1 cellular context compared by ENCODE assay signal in genomic region chr20:64050261-64051032, GRCh38.
TF ChIP-seq lines count a peak whose summit lies in the region.

No MANE protein-coding gene starts in this region.

TF ChIP-seq in HepG2, 621 proteins besides CTCF, POLR2A, EP300 and RAD21 (continued from another document and continues in another):
- TF ChIP-seq, protein P1, sequence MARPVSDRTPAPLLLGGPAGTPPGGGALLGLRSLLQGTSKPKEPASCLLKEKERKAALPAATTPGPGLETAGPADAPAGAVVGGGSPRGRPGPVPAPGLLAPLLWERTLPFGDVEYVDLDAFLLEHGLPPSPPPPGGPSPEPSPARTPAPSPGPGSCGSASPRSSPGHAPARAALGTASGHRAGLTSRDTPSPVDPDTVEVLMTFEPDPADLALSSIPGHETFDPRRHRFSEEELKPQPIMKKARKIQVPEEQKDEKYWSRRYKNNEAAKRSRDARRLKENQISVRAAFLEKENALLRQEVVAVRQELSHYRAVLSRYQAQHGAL (CRISPR knock-in tag; IDR thresholded peaks at IDR 0.05; ENCODE audit: not compliant biosample characterization): peak; percentile 87
- TF ChIP-seq ZSCAN20 (CRISPR knock-in tag; IDR thresholded peaks at IDR 0.05; ENCODE audit: borderline replicate concordance) (peak; percentile 88), ZC3H13 (CRISPR knock-in tag; IDR thresholded peaks at IDR 0.05) (peak; percentile 64), ZNF124 (CRISPR knock-in tag; IDR thresholded peaks at IDR 0.05) (no peak), HNRNPLL (IDR thresholded peaks at IDR 0.05; ENCODE audit: low read depth, low read length, poor library complexity, severe bottlenecking) (peak; percentile 55), ZNF839 (CRISPR knock-in tag; IDR thresholded peaks at IDR 0.05; ENCODE audit: borderline replicate concordance) (peak; percentile 36; the same call in 1 of the 2 replicates), MED1 (CRISPR knock-in tag; IDR thresholded peaks at IDR 0.05) (peak; percentile 85), ZNF879 (CRISPR knock-in tag; IDR thresholded peaks at IDR 0.05) (no peak), SSRP1 (CRISPR knock-in tag; IDR thresholded peaks at IDR 0.05) (peak; percentile 84), KLF11 (CRISPR knock-in tag; IDR thresholded peaks at IDR 0.05) (peak; percentile 84; the same call in 1 of the 2 replicates), ZNF496 (CRISPR knock-in tag; IDR thresholded peaks at IDR 0.05; ENCODE audit: insufficient replicate concordance) (no peak), PHF8 (CRISPR knock-in tag; IDR thresholded peaks at IDR 0.05) (peak; percentile 47), CBFB (CRISPR knock-in tag; IDR thresholded peaks at IDR 0.05) (peak; percentile 33; the same call in 1 of the 2 replicates), SMARCE1 (IDR thresholded peaks at IDR 0.05; ENCODE audit: borderline replicate concordance) (no peak), PHB2 (IDR thresholded peaks at IDR 0.05; ENCODE audit: partially characterized antibody) (no peak), ZNF337 (CRISPR knock-in tag; IDR thresholded peaks at IDR 0.05; ENCODE audit: borderline replicate concordance, low read depth) (peak; percentile 7; the same call in 1 of the 2 replicates), ZNF737 (CRISPR knock-in tag; IDR thresholded peaks at IDR 0.05; ENCODE audit: borderline replicate concordance) (no peak), ZSCAN9 (CRISPR knock-in tag; IDR thresholded peaks at IDR 0.05; ENCODE audit: borderline replicate concordance) (peak; percentile 75; the same call in 1 of the 2 replicates), ZNF501 (CRISPR knock-in tag; IDR thresholded peaks at IDR 0.05) (peak; percentile 90)
- TF ChIP-seq, protein P2, sequence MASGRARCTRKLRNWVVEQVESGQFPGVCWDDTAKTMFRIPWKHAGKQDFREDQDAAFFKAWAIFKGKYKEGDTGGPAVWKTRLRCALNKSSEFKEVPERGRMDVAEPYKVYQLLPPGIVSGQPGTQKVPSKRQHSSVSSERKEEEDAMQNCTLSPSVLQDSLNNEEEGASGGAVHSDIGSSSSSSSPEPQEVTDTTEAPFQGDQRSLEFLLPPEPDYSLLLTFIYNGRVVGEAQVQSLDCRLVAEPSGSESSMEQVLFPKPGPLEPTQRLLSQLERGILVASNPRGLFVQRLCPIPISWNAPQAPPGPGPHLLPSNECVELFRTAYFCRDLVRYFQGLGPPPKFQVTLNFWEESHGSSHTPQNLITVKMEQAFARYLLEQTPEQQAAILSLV (CRISPR knock-in tag; IDR thresholded peaks at IDR 0.05; ENCODE audit: borderline replicate concordance): peak; percentile 68; the same call in 1 of the 2 replicates
- TF ChIP-seq, protein P3, sequence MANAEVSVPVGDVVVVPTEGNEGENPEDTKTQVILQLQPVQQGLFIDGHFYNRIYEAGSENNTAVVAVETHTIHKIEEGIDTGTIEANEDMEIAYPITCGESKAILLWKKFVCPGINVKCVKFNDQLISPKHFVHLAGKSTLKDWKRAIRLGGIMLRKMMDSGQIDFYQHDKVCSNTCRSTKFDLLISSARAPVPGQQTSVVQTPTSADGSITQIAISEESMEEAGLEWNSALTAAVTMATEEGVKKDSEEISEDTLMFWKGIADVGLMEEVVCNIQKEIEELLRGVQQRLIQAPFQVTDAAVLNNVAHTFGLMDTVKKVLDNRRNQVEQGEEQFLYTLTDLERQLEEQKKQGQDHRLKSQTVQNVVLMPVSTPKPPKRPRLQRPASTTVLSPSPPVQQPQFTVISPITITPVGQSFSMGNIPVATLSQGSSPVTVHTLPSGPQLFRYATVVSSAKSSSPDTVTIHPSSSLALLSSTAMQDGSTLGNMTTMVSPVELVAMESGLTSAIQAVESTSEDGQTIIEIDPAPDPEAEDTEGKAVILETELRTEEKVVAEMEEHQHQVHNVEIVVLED (CRISPR knock-in tag; IDR thresholded peaks at IDR 0.05; ENCODE audit: borderline replicate concordance): no peak; the same call in 1 of the 2 replicates
- TF ChIP-seq, protein P4, sequence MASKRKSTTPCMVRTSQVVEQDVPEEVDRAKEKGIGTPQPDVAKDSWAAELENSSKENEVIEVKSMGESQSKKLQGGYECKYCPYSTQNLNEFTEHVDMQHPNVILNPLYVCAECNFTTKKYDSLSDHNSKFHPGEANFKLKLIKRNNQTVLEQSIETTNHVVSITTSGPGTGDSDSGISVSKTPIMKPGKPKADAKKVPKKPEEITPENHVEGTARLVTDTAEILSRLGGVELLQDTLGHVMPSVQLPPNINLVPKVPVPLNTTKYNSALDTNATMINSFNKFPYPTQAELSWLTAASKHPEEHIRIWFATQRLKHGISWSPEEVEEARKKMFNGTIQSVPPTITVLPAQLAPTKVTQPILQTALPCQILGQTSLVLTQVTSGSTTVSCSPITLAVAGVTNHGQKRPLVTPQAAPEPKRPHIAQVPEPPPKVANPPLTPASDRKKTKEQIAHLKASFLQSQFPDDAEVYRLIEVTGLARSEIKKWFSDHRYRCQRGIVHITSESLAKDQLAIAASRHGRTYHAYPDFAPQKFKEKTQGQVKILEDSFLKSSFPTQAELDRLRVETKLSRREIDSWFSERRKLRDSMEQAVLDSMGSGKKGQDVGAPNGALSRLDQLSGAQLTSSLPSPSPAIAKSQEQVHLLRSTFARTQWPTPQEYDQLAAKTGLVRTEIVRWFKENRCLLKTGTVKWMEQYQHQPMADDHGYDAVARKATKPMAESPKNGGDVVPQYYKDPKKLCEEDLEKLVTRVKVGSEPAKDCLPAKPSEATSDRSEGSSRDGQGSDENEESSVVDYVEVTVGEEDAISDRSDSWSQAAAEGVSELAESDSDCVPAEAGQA (IDR thresholded peaks at IDR 0.05; ENCODE audit: low read depth): no peak
- TF ChIP-seq, protein P4 (CRISPR knock-in tag; IDR thresholded peaks at IDR 0.05; ENCODE audit: borderline replicate concordance): peak; percentile 70; the same call in 1 of the 2 replicates
- TF ChIP-seq, protein P5, sequence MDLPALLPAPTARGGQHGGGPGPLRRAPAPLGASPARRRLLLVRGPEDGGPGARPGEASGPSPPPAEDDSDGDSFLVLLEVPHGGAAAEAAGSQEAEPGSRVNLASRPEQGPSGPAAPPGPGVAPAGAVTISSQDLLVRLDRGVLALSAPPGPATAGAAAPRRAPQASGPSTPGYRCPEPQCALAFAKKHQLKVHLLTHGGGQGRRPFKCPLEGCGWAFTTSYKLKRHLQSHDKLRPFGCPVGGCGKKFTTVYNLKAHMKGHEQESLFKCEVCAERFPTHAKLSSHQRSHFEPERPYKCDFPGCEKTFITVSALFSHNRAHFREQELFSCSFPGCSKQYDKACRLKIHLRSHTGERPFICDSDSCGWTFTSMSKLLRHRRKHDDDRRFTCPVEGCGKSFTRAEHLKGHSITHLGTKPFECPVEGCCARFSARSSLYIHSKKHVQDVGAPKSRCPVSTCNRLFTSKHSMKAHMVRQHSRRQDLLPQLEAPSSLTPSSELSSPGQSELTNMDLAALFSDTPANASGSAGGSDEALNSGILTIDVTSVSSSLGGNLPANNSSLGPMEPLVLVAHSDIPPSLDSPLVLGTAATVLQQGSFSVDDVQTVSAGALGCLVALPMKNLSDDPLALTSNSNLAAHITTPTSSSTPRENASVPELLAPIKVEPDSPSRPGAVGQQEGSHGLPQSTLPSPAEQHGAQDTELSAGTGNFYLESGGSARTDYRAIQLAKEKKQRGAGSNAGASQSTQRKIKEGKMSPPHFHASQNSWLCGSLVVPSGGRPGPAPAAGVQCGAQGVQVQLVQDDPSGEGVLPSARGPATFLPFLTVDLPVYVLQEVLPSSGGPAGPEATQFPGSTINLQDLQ (CRISPR knock-in tag; IDR thresholded peaks at IDR 0.05): no peak
- TF ChIP-seq, protein P6, sequence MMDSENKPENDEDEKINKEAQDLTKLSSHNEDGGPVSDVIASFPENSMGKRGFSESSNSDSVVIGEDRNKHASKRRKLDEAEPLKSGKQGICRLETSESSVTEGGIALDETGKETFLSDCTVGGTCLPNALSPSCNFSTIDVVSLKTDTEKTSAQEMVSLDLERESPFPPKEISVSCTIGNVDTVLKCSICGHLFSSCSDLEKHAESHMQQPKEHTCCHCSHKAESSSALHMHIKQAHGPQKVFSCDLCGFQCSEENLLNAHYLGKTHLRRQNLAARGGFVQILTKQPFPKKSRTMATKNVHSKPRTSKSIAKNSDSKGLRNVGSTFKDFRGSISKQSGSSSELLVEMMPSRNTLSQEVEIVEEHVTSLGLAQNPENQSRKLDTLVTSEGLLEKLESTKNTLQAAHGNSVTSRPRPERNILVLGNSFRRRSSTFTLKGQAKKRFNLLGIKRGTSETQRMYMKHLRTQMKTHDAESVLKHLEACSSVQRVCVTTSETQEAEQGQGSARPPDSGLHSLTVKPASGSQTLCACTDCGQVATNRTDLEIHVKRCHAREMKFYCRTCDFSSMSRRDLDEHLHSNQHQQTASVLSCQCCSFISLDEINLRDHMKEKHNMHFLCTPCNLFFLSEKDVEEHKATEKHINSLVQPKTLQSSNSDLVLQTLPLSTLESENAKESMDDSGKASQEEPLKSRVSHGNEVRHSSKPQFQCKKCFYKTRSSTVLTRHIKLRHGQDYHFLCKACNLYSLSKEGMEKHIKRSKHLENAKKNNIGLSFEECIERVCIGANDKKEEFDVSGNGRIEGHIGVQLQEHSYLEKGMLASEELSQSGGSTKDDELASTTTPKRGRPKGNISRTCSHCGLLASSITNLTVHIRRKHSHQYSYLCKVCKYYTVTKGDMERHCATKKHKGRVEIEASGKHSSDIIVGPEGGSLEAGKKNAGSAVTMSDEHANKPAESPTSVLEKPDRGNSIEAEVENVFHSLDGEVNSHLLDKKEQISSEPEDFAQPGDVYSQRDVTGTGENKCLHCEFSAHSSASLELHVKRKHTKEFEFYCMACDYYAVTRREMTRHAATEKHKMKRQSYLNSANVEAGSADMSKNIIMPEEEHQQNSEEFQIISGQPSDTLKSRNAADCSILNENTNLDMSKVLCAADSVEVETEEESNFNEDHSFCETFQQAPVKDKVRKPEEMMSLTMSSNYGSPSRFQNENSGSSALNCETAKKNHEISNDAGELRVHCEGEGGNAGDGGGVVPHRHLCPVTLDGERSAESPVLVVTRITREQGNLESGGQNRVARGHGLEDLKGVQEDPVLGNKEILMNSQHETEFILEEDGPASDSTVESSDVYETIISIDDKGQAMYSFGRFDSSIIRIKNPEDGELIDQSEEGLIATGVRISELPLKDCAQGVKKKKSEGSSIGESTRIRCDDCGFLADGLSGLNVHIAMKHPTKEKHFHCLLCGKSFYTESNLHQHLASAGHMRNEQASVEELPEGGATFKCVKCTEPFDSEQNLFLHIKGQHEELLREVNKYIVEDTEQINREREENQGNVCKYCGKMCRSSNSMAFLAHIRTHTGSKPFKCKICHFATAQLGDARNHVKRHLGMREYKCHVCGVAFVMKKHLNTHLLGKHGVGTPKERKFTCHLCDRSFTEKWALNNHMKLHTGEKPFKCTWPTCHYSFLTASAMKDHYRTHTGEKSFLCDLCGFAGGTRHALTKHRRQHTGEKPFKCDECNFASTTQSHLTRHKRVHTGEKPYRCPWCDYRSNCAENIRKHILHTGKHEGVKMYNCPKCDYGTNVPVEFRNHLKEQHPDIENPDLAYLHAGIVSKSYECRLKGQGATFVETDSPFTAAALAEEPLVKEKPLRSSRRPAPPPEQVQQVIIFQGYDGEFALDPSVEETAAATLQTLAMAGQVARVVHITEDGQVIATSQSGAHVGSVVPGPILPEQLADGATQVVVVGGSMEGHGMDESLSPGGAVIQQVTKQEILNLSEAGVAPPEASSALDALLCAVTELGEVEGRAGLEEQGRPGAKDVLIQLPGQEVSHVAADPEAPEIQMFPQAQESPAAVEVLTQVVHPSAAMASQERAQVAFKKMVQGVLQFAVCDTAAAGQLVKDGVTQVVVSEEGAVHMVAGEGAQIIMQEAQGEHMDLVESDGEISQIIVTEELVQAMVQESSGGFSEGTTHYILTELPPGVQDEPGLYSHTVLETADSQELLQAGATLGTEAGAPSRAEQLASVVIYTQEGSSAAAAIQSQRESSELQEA (CRISPR knock-in tag; IDR thresholded peaks at IDR 0.05; ENCODE audit: not compliant biosample characterization): peak; percentile 28
- TF ChIP-seq, protein P7, sequence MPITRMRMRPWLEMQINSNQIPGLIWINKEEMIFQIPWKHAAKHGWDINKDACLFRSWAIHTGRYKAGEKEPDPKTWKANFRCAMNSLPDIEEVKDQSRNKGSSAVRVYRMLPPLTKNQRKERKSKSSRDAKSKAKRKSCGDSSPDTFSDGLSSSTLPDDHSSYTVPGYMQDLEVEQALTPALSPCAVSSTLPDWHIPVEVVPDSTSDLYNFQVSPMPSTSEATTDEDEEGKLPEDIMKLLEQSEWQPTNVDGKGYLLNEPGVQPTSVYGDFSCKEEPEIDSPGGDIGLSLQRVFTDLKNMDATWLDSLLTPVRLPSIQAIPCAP (CRISPR knock-in tag; IDR thresholded peaks at IDR 0.05; ENCODE audit: low read depth): no peak
- TF ChIP-seq, protein P8, sequence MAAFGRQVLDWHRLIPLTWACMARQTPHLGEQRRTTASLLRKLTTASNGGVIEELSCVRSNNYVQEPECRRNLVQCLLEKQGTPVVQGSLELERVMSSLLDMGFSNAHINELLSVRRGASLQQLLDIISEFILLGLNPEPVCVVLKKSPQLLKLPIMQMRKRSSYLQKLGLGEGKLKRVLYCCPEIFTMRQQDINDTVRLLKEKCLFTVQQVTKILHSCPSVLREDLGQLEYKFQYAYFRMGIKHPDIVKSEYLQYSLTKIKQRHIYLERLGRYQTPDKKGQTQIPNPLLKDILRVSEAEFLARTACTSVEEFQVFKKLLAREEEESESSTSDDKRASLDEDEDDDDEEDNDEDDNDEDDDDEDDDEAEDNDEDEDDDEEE (CRISPR knock-in tag; IDR thresholded peaks at IDR 0.05): peak; percentile 4; the same call in 1 of the 2 replicates
- TF ChIP-seq, protein P9, sequence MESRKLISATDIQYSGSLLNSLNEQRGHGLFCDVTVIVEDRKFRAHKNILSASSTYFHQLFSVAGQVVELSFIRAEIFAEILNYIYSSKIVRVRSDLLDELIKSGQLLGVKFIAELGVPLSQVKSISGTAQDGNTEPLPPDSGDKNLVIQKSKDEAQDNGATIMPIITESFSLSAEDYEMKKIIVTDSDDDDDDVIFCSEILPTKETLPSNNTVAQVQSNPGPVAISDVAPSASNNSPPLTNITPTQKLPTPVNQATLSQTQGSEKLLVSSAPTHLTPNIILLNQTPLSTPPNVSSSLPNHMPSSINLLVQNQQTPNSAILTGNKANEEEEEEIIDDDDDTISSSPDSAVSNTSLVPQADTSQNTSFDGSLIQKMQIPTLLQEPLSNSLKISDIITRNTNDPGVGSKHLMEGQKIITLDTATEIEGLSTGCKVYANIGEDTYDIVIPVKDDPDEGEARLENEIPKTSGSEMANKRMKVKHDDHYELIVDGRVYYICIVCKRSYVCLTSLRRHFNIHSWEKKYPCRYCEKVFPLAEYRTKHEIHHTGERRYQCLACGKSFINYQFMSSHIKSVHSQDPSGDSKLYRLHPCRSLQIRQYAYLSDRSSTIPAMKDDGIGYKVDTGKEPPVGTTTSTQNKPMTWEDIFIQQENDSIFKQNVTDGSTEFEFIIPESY (CRISPR knock-in tag; IDR thresholded peaks at IDR 0.05): no peak
